8 cellular contexts compared by ENCODE assay signal in the genomic region with DNA sequence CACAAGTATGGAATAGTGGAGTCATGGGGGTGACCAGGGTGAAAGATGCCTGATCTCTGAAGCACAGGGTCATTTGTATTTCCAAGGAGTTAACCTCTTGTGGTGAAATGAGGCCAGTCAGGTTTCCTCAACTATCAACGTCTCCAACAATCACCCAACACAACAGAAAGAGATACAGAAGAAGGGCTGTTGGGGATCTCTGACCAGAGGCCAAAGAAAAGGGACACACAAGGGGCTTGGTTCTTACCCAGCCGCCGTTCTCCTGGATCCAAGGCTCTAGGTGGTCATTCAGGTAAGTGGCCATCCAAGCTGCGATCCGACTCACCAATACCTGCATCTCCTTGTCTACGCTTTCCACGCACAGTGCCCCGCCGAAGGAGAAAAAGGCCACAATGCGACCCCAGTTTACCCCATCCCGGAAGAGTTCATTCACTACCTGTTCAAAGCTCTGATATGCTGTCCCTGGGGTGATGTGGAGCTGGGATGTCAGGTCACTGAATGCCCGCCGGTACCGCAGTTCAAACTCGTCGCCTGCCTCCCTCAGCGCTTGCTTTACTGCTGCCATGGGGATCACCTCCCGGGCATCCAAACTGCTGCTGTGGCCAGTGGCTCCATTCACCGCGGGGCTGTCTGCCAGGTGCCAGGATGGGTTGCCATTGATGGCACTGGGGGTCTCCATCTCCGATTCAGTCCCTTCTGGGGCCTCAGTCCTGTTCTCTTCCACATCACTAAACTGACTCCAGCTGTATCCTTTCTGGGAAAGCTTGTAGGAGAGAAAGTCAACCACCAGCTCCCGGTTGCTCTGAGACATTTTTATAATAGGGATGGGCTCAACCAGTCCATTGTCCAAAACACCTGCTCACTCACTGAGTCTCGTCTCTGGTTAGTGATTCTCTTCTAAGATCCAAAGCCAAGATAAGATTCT. TPM values are rescaled to one million over a fixed set of nuclear protein-coding genes. Genes with fewer than 3 reads are reported as not detected.
DNase-seq lines count a peak whose midpoint lies in the region; ATAC-seq and TF ChIP-seq lines count a peak whose summit lies in the region.

No MANE protein-coding gene starts in this region.

- ATAC-seq in activated T-cell treated with anti-CD3 and anti-CD28 coated beads, Interleukin-2, amount 50 U/mL, for 72 hours (replicated peaks in 1 of 2) = no peak
- no peak for ATAC-seq in heart right ventricle

- no peaks in the 10 kb centered on the region for H3K9me3 Mint-ChIP-seq in activated T-cell treated with anti-CD3 and anti-CD28 coated beads, Interleukin-2, amount 50 U/mL, for 72 hours

- peak overlapping the region; percentile 68 for H3K4me3 ChIP-seq in cardiac muscle cell
- H3K4me3 ChIP-seq in heart right ventricle = peak overlapping the region; percentile 64 to 93 (median 81)
- peak overlapping the region; percentile 59 to 83 (median 78) for H3K4me3 ChIP-seq in sigmoid colon

- no peak overlapping the region for H3K27ac ChIP-seq in cardiac muscle cell
- H3K27ac ChIP-seq in heart right ventricle = peak overlapping the region; percentile 96 to 100 (median 99)
- H3K27ac ChIP-seq in sigmoid colon = peak overlapping the region; percentile 92 to 100 (median 98)

- H3K4me1 ChIP-seq in cardiac muscle cell (ENCODE audit: low read depth) = peaks cover 34% of the 10 kb centered on the region
- H3K4me1 ChIP-seq in heart right ventricle = peaks cover 10 to 58% (median 45%) of the 10 kb centered on the region in 9 donors
- H3K4me1 ChIP-seq in sigmoid colon = peaks cover 0 to 54% (median 52%) of the 10 kb centered on the region in 4 donors

- no peaks in the 10 kb centered on the region for H3K36me3 ChIP-seq in cardiac muscle cell
- peaks cover 0 to 43% (median 0%) of the 10 kb centered on the region in 9 donors for H3K36me3 ChIP-seq in heart right ventricle
- peaks cover 0 to 27% (median 0%) of the 10 kb centered on the region in 4 donors for H3K36me3 ChIP-seq in sigmoid colon

- peaks cover 27% of the 10 kb centered on the region for H3K4me1 Mint-ChIP-seq in activated T-cell treated with anti-CD3 and anti-CD28 coated beads, Interleukin-2, amount 50 U/mL, for 72 hours (ENCODE audit: low read depth)

- intact Hi-C loops in cardiac septum (cut with DNase I) (loop anchor here (2.0 to 5.0 kb wide), 2 partner anchors 23 to 149 kb away; no protein-coding TSS in a partner anchor), heart right ventricle (cut with DNase I) (loop anchor here in 7 of 10 donors (1.0 to 10.0 kb wide), 9 partner anchors 8 to 159 kb away; no protein-coding TSS in a partner anchor), sigmoid colon (cut with DNase I) (loop anchor here (5.0 kb wide), 1 partner anchor 149 kb away; no protein-coding TSS in a partner anchor)

- peaks cover 31 to 42% of the 10 kb centered on the region in 2 donors for H3K36me3 Mint-ChIP-seq in activated T-cell treated with anti-CD3 and anti-CD28 coated beads, Interleukin-2, amount 50 U/mL, for 72 hours (ENCODE audit: insufficient read depth in 2 of 2)

- DNase-seq in cardiac muscle cell (ENCODE audit: low read depth in 1 of 2, low spot score in 1 of 2) = no peak
- no peak for DNase-seq in cardiac septum (ENCODE audit: low spot score)
- DNase-seq in activated T-cell treated with anti-CD3 and anti-CD28 coated beads, Interleukin-2, amount 50 U/mL, for 72 hours = peak; percentile 28 to 41
- peak in 1 of 2 donors; percentile 40 for DNase-seq in heart right ventricle
- no peak for DNase-seq in sigmoid colon
- no peak for DNase-seq in UCSD-AML1 (lab: John Stamatoyannopoulos, UW; ENCODE audit: unreplicated experiment)
- DNase-seq in AG08396 (ENCODE audit: low spot score) = no peak
- DNase-seq in DMS153 (lab: John Stamatoyannopoulos, UW) = no peak

- 31 to 38% methylated on average over 23 of the region's 23 CpGs for WGBS in heart right ventricle, 2 donors
- 22 to 55% methylated on average over 23 of the region's 23 CpGs for WGBS in sigmoid colon, 2 donors

- peak overlapping the region; percentile 83 for H3K27ac Mint-ChIP-seq in activated T-cell treated with anti-CD3 and anti-CD28 coated beads, Interleukin-2, amount 50 U/mL, for 72 hours

- TF ChIP-seq POLR2A in sigmoid colon (IDR thresholded peaks at IDR 0.05) = peak in 1 of 2 donors; percentile 13

- H3K27me3 Mint-ChIP-seq in activated T-cell treated with anti-CD3 and anti-CD28 coated beads, Interleukin-2, amount 50 U/mL, for 72 hours (ENCODE audit: low read depth) = no peaks in the 10 kb centered on the region

- no peak for TF ChIP-seq EP300 in sigmoid colon (IDR thresholded peaks at IDR 0.05)

- H3K9me3 ChIP-seq in cardiac muscle cell (ENCODE audit: low read depth) (no peaks in the 10 kb centered on the region), heart right ventricle (no peaks in the 10 kb centered on the region), sigmoid colon (no peaks in the 10 kb centered on the region)

- TF ChIP-seq CTCF in cardiac muscle cell (IDR thresholded peaks at IDR 0.05; ENCODE audit: low read depth, low read length) = no peak
- no peak for TF ChIP-seq CTCF in heart right ventricle (IDR thresholded peaks at IDR 0.05)
- TF ChIP-seq CTCF in sigmoid colon (IDR thresholded peaks at IDR 0.05) = no peak

- H3K27me3 ChIP-seq in cardiac muscle cell (no peaks in the 10 kb centered on the region), heart right ventricle (no peaks in the 10 kb centered on the region), sigmoid colon (no peaks in the 10 kb centered on the region)

- peak overlapping the region; percentile 95 to 96 for H3K4me3 Mint-ChIP-seq in activated T-cell treated with anti-CD3 and anti-CD28 coated beads, Interleukin-2, amount 50 U/mL, for 72 hours

RNA-seq across cellular contexts. Expression of a gene that starts 1.0 kb away (rescaled TPM):
- 74.6 and 81.2 TPM in 2 replicates for total RNA-seq in cardiac muscle cell
- polyA plus RNA-seq in cardiac muscle cell = 37.8 and 40.5 TPM in 2 replicates
- total RNA-seq in cardiac septum = 42.5 TPM
- 100 to 1,000 TPM; 120 to 152 TPM for total RNA-seq in activated T-cell treated with anti-CD3 and anti-CD28 coated beads, Interleukin-2, amount 50 U/mL, for 72 hours
- total RNA-seq in heart right ventricle = 10 to 100 TPM; 34.7 to 97.4 (median 45.9) TPM
- 100 to 1,000 TPM in 1 of 2 donors, 10 to 100 TPM in 1; 35.2 to 128 TPM for polyA plus RNA-seq in heart right ventricle
- total RNA-seq in sigmoid colon = 10 to 100 TPM; 53.2 to 71.3 (median 55.7) TPM
- polyA plus RNA-seq in sigmoid colon = 10 to 100 TPM; 76.1 to 94.8 (median 78.7) TPM

RNA-seq across cellular contexts. Expression of a gene that starts 17.4 kb away (rescaled TPM):
- total RNA-seq in cardiac muscle cell = 15.2 and 120 TPM in 2 replicates
- polyA plus RNA-seq in cardiac muscle cell = 12.3 and 91.0 TPM in 2 replicates
- total RNA-seq in cardiac septum = 0.78 TPM
- total RNA-seq in activated T-cell treated with anti-CD3 and anti-CD28 coated beads, Interleukin-2, amount 50 U/mL, for 72 hours = 100 to 1,000 TPM; 114 to 132 TPM
- 1 to 10 TPM in 4 of 10 donors, under 1 TPM in 6; 0.17 to 9.6 (median 0.85) TPM for total RNA-seq in heart right ventricle
- under 1 TPM; 0.29 to 0.72 TPM for polyA plus RNA-seq in heart right ventricle
- 1 to 10 TPM in 1 of 4 donors, under 1 TPM in 1, not detected in 2; 0.36 to 1.8 TPM for total RNA-seq in sigmoid colon
- 10 to 100 TPM in 1 of 3 donors, 1 to 10 TPM in 2; 2.4 to 24.0 (median 4.9) TPM for polyA plus RNA-seq in sigmoid colon

Comparison
In these comparisons a context has a peak if more than half of its experiments do, and no peak if none do; other contexts are left out.
1. DNase-seq: peak in activated T-cell treated with anti-CD3 and anti-CD28 coated beads, Interleukin-2, amount 50 U/mL, for 72 hours (2 of 2); none in cardiac muscle cell (0 of 2), cardiac septum (single experiment), sigmoid colon (single experiment), UCSD-AML1 (single experiment), AG08396 (single experiment) and DMS153 (single experiment).
2. Peak in every context shown above with its lines, with median percentiles within 50 percentile points of each other: H3K4me3 ChIP-seq.